In the genomic region with DNA sequence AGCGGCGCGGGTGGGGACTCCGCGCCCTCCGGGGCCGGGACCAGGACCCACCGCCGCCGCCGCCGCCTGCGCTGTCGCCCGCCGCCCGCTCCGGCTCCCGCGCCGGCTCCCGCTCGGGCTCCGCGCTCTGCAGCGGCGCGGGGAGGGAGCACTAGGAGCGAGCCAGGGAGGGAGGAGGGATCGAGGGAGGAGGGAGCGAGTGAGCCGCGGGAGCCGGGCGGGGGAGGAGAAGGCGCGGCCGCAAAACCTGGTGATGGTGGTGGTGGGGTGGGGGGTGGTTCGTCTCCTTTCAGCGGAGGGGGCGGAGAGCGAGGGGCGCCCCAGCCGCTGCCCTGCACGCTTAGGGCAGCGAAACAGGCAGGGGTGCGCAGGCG, we compare ENCODE assay signal across 9 cellular contexts. TPM values are rescaled to one million over a fixed set of nuclear protein-coding genes. Genes with fewer than 3 reads are reported as not detected.
A peak's percentile ranks its signal among the peaks of the same experiment; 100 is the strongest.
DNase-seq lines count a peak whose midpoint lies in the region; ATAC-seq, FAIRE-seq and TF ChIP-seq lines count a peak whose summit lies in the region.
"Had no signal": no experiment of that assay in that cellular context is flagged by ENCODE, and none has a peak within 500 bp of the region (broad histone marks: within the 10 kb centered on the region; RNA-seq: fewer than 3 reads in every experiment).

A gene with protein sequence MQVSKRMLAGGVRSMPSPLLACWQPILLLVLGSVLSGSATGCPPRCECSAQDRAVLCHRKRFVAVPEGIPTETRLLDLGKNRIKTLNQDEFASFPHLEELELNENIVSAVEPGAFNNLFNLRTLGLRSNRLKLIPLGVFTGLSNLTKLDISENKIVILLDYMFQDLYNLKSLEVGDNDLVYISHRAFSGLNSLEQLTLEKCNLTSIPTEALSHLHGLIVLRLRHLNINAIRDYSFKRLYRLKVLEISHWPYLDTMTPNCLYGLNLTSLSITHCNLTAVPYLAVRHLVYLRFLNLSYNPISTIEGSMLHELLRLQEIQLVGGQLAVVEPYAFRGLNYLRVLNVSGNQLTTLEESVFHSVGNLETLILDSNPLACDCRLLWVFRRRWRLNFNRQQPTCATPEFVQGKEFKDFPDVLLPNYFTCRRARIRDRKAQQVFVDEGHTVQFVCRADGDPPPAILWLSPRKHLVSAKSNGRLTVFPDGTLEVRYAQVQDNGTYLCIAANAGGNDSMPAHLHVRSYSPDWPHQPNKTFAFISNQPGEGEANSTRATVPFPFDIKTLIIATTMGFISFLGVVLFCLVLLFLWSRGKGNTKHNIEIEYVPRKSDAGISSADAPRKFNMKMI (minus strand): TSS at position 153 of the 374 bp plus-strand sequence. CDS start 597 bp downstream, outside the sequence.

- H3K36me3 ChIP-seq in H1 (ENCODE audit: control insufficient read depth in 2 of 4, insufficient read depth in 4 of 4, low read length in 3 of 4) (no peaks in the 10 kb centered on the region; a peak in 1 of 8 replicates), muscle layer of colon (ENCODE audit: insufficient read depth, low read length) (no peaks in the 10 kb centered on the region)

- H3K56ac ChIP-seq in H1 (replicated peaks; ENCODE audit: insufficient read length, low read depth, low read length) = peak within 1 kb of the TSS; percentile 82

- H3K4me1 ChIP-seq in H1 (replicated peaks in 1 of 4; ENCODE audit: control insufficient read depth in 3 of 4, insufficient read depth in 4 of 4, low read length in 3 of 4) = peaks cover 25 to 49% (median 33%) of the 10 kb centered on the region in 4 experiments
- H3K4me1 ChIP-seq in muscle layer of colon (ENCODE audit: insufficient read depth, low read length) = peaks cover 15% of the 10 kb centered on the region

- TF ChIP-seq CTCF in CD4-positive, alpha-beta T cell (IDR thresholded peaks at IDR 0.05) = no peak
- no peak for TF ChIP-seq CTCF in H1 (IDR thresholded peaks at IDR 0.05; ENCODE audit: control extremely low read depth in 1 of 3, insufficient read depth in 1 of 3, low read depth in 1 of 3, low read length in 3 of 3)

- H3K36me3 Mint-ChIP-seq in CD4-positive, alpha-beta T cell (ENCODE audit: low read depth) = no peaks in the 10 kb centered on the region

- WGBS in H1 (ENCODE audit: extremely low coverage in 1 of 2, insufficient coverage in 1 of 2, insufficient read length in 1 of 2, insufficient replicate concordance in 2 of 2, low coverage in 1 of 2, low lambda C conversion rate in 2 of 2, missing lambda C conversion rate in 1 of 2), 2 experiments = 0% methylated on average over 2 of the region's 48 CpGs; no CpG with 5 or more reads in 1 of the 2 experiments

- H3K27ac ChIP-seq in CD4-positive, alpha-beta T cell (ENCODE audit: low read depth, low read length) = no peak within 1 kb of the TSS
- peak within 1 kb of the TSS; percentile 84 for H3K27ac ChIP-seq in H1 (ENCODE audit: low read depth, low read length)
- H3K27ac ChIP-seq in muscle layer of colon (ENCODE audit: low read depth, low read length) = no peak within 1 kb of the TSS

- H2BK120ac ChIP-seq in H1 (replicated peaks; ENCODE audit: low read depth, low read length) = peak within 1 kb of the TSS; percentile 98

- CTCF ChIA-PET in CD4-positive, alpha-beta T cell (lab: Charles Lee) = no interaction called here
- CTCF ChIA-PET in H1 (lab: Charles Lee; ENCODE audit: partially characterized antibody) = interaction anchor here (0.6 to 18.0 kb wide), 45 partner anchors 12 to 634 kb away, joined by 3 to 361 read pairs (median 4); no protein-coding TSS in a partner anchor

- H4K5ac ChIP-seq in H1 (ENCODE audit: insufficient read length, low read depth, low read length) = peak within 1 kb of the TSS; percentile 97

- peaks cover 12 to 42% of the 10 kb centered on the region in 2 experiments for H3K79me2 ChIP-seq in H1 (ENCODE audit: control insufficient read depth in 1 of 2, insufficient read depth in 2 of 2, low read length in 2 of 2)

- FAIRE-seq in H1 (lab: Jason Lieb, UNC) = no peak

- TF ChIP-seq EP300 in H1 (IDR thresholded peaks at IDR 0.05; ENCODE audit: borderline replicate concordance in 1 of 2, low read depth in 2 of 2, low read length in 2 of 2) = no peak

- H3K79me1 ChIP-seq in H1 (ENCODE audit: low read depth, low read length) = peaks cover 5% of the 10 kb centered on the region; the same call in 1 of the 2 replicates

- no peak within 1 kb of the TSS for H3K23ac ChIP-seq in H1 (ENCODE audit: insufficient read length)

- peaks cover 3% of the 10 kb centered on the region in 2 experiments for H4K20me1 ChIP-seq in H1 (replicated peaks in 1 of 2; ENCODE audit: control insufficient read depth in 1 of 2, insufficient read depth in 2 of 2, low read length in 2 of 2)

- POLR2A ChIA-PET in CD4-positive, alpha-beta T cell (lab: Charles Lee) = no interaction called here
- POLR2A ChIA-PET in H1 (lab: Charles Lee; ENCODE audit: partially characterized antibody) = interaction anchor here (0.9 to 10.0 kb wide), 11 partner anchors 12 to 188 kb away, joined by 3 to 142 read pairs (median 8); no protein-coding TSS in a partner anchor

- peaks cover 53% of the 10 kb centered on the region for H3K27me3 Mint-ChIP-seq in CD4-positive, alpha-beta T cell

- no peak within 1 kb of the TSS for H3K14ac ChIP-seq in H1 (ENCODE audit: insufficient read length)

- H3K27ac Mint-ChIP-seq in CD4-positive, alpha-beta T cell = no peak within 1 kb of the TSS

- no peak within 1 kb of the TSS for H2AFZ ChIP-seq in H1 (ENCODE audit: low read length)

- H3K4me3 Mint-ChIP-seq in CD4-positive, alpha-beta T cell = peak within 1 kb of the TSS; percentile 54

- H3K4me3 ChIP-seq in H1 (ENCODE audit: extremely low read depth in 1 of 4, insufficient read depth in 2 of 4, low read depth in 3 of 4, low read length in 4 of 4) = peak within 1 kb of the TSS; percentile 66 to 84 (median 81)
- peak within 1 kb of the TSS; percentile 53 to 62 for H3K4me3 ChIP-seq in muscle layer of colon (ENCODE audit: low read depth in 1 of 2, low read length in 2 of 2)

- peak within 1 kb of the TSS; percentile 95 for H3K4ac ChIP-seq in H1 (replicated peaks; ENCODE audit: insufficient read length, low read depth, low read length)

- no peaks in the 10 kb centered on the region for H3K9me3 ChIP-seq in CD4-positive, alpha-beta T cell (ENCODE audit: control insufficient read depth, low read length)
- no peaks in the 10 kb centered on the region for H3K9me3 ChIP-seq in H1 (ENCODE audit: insufficient read depth in 2 of 2, low read depth in 1 of 2, low read length in 1 of 2)
- no peaks in the 10 kb centered on the region for H3K9me3 ChIP-seq in muscle layer of colon (ENCODE audit: low read length)

- peak within 1 kb of the TSS; percentile 56 to 69 (median 63); a peak in 6 of 7 replicates for H3K9ac ChIP-seq in H1 (replicated peaks in 1 of 4; ENCODE audit: extremely low read depth in 1 of 4, low read depth in 3 of 4, low read length in 3 of 4)
- no peak within 1 kb of the TSS for H3K9ac ChIP-seq in muscle layer of colon (ENCODE audit: low read length)

- peak within 1 kb of the TSS; percentile 82 to 100 for H3K4me2 ChIP-seq in H1 (ENCODE audit: insufficient read depth in 1 of 2, low read depth in 2 of 2, low read length in 2 of 2)

- H2AK5ac ChIP-seq in H1 (ENCODE audit: low read depth, low read length) = no peak within 1 kb of the TSS

- intact Hi-C loops in CD4-positive, alpha-beta T cell (cut with DNase I, micrococcal nuclease) = loop anchor here in 1 of 2 experiments (10.0 kb wide), 1 partner anchor 242 kb away; no protein-coding TSS in a partner anchor

- peak within 1 kb of the TSS; percentile 99 for H4K91ac ChIP-seq in H1 (replicated peaks; ENCODE audit: insufficient read length, low read length)

- peaks cover 67% of the 10 kb centered on the region for H3K27me3 ChIP-seq in CD4-positive, alpha-beta T cell (ENCODE audit: control insufficient read depth, insufficient read depth, low read length)
- H3K27me3 ChIP-seq in H1 (replicated peaks in 1 of 4; ENCODE audit: control insufficient read depth in 3 of 4, extremely low read depth in 1 of 4, insufficient read depth in 3 of 4, low read length in 3 of 4) (no peaks in the 10 kb centered on the region; a peak in 1 of 7 replicates), muscle layer of colon (ENCODE audit: control insufficient read depth in 1 of 2, insufficient read depth in 2 of 2, low read length in 2 of 2) (peaks cover 24 to 58% of the 10 kb centered on the region in 2 donors)

- peak within 1 kb of the TSS; percentile 97; the same call in 1 of the 2 replicates for H2BK12ac ChIP-seq in H1 (ENCODE audit: low read depth, low read length)

- peaks cover 15% of the 10 kb centered on the region for H3K4me1 Mint-ChIP-seq in CD4-positive, alpha-beta T cell (ENCODE audit: low read depth)

- peak within 1 kb of the TSS; percentile 99; the same call in 1 of the 2 replicates for H2BK20ac ChIP-seq in H1 (ENCODE audit: low read length)

- no peak for DNase-seq in CD4-positive, alpha-beta T cell
- DNase-seq in NCI-H2171 (lab: John Stamatoyannopoulos, UW) (peak; percentile 57), H1 (ENCODE audit: low read depth in 1 of 2, low spot score in 2 of 2) (no peak), NCI-H2107 treated with DMSO at 0.1 percent for 48 hours (lab: John Stamatoyannopoulos, UW; ENCODE audit: unreplicated experiment) (no peak), T1000 (lab: John Stamatoyannopoulos, UW) (no peak), NOMO-1 treated with DMSO at 0.1 percent for 48 hours (lab: John Stamatoyannopoulos, UW; ENCODE audit: unreplicated experiment) (no peak), RKO (ENCODE audit: low spot score) (no peak)

- peak within 1 kb of the TSS; percentile 100 for H3K18ac ChIP-seq in H1 (ENCODE audit: extremely low read depth, low read length)

- no peak for TF ChIP-seq POLR2A in H1 (IDR thresholded peaks at IDR 0.05; ENCODE audit: control extremely low read depth in 1 of 2, low read depth in 2 of 2, low read length in 2 of 2)

- H4K8ac ChIP-seq in H1 (ENCODE audit: extremely low read depth, insufficient read depth, low read length) = peak within 1 kb of the TSS; percentile 95

- no peak for TF ChIP-seq RAD21 in H1 (IDR thresholded peaks at IDR 0.05 in 1 of 2, conservative IDR thresholded peaks at IDR 0.05 in 1 of 2; ENCODE audit: low read depth in 2 of 2, low read length in 2 of 2)

- H3K9me3 Mint-ChIP-seq in CD4-positive, alpha-beta T cell = no peaks in the 10 kb centered on the region

- H2BK5ac ChIP-seq in H1 (ENCODE audit: low read depth, low read length) = peak within 1 kb of the TSS; percentile 99; the same call in 1 of the 2 replicates

- ATAC-seq in CD4-positive, alpha-beta T cell (ENCODE audit: poor library complexity) = no peak

- H3K23me2 ChIP-seq in H1 (ENCODE audit: low read depth, low read length) = peaks cover 16% of the 10 kb centered on the region

- peak within 1 kb of the TSS; percentile 100 for H2BK15ac ChIP-seq in H1 (ENCODE audit: low read length)

TF ChIP-seq in H1, 55 proteins besides CTCF, POLR2A, EP300 and RAD21 (continues in another document):
- TF ChIP-seq TAF7 (optimal IDR thresholded peaks at IDR 0.05; ENCODE audit: borderline replicate concordance, low read depth, low read length) = no peak

RNA-seq across cellular contexts. Expression of the gene that starts here (rescaled TPM):
- total RNA-seq in CD4-positive, alpha-beta T cell = not detected
- 56.4 and 57.1 TPM in 2 replicates for total RNA-seq in H1 (2021; fragmentation: NEBNext Ultra II Directional; extraction: Animal tissue kit (Norgen Biotek cat#: 25700))
- 114 and 166 TPM in 2 replicates for polyA plus RNA-seq in H1 (2011; rRNA removed)
- 51.3 TPM for polyA plus RNA-seq in H1 (2011; cell fraction: cytosol; rRNA removed)
- polyA plus RNA-seq in H1 (2011; cell fraction: nucleus; rRNA removed) = 94.7 TPM
- 31.6 to 91.8 TPM (median 75.5 TPM) in 4 replicates for polyA plus RNA-seq in H1 (2012, experiment 1 of 2)
- polyA plus RNA-seq in H1 (2012, experiment 2 of 2) = 55.3 TPM
- polyA plus RNA-seq in H1 (2013, experiment 1 of 2) = 73.3 TPM
- polyA plus RNA-seq in H1 (2013, experiment 2 of 2) = 75.1 TPM
- polyA minus RNA-seq in H1 (2011; rRNA and poly(A)+ RNA removed) = 33.5 and 61.7 TPM in 2 replicates
- polyA minus RNA-seq in H1 (2011; cell fraction: cytosol; rRNA and poly(A)+ RNA removed) = 36.0 TPM
- 39.2 TPM for polyA minus RNA-seq in H1 (2011; cell fraction: nucleus; rRNA and poly(A)+ RNA removed)
- total RNA-seq: pulmonary artery endothelial cell had no signal

Comparison
In these comparisons a context has a peak if more than half of its experiments do, and no peak if none do; other contexts are left out.
1. RNA of the gene that starts here (total RNA-seq): 56.4 to 57.1 TPM in H1; not detected in CD4-positive, alpha-beta T cell; every median in the first group is over 10 times any median in the second.